8 cellular contexts compared by ENCODE assay signal in genomic region chr10:71767420-71768035, GRCh38. TPM values are rescaled to one million over a fixed set of nuclear protein-coding genes. Genes with fewer than 3 reads are reported as not detected.
DNase-seq lines count a peak whose midpoint lies in the region; ATAC-seq and TF ChIP-seq lines count a peak whose summit lies in the region.

No MANE protein-coding gene starts in this region.

- H3K36me3 ChIP-seq in vagina: no peaks in the 10 kb centered on the region

- H3K9me3 ChIP-seq in vagina: no peaks in the 10 kb centered on the region

- peak overlapping the region; percentile 91 for H3K27ac Mint-ChIP-seq in activated T-cell treated with anti-CD3 and anti-CD28 coated beads, Interleukin-2, amount 50 U/mL, for 72 hours
- peak overlapping the region; percentile 90 for H3K27ac Mint-ChIP-seq in dendritic cell treated with granulocyte-macrophage colony-stimulating factor and Interleukin-4, amounts not matched to agents 40 ng/mL and 50 ng/mL, for 4 days

- H3K27me3 ChIP-seq in vagina: no peaks in the 10 kb centered on the region

- ATAC-seq in activated T-cell treated with anti-CD3 and anti-CD28 coated beads, Interleukin-2, amount 50 U/mL, for 72 hours (replicated peaks in 1 of 2): no peak
- no peak for ATAC-seq in HG02798 (IDR thresholded peaks at IDR 0.05; ENCODE audit: poor library complexity, unreplicated experiment)

- H3K4me3 Mint-ChIP-seq in activated T-cell treated with anti-CD3 and anti-CD28 coated beads, Interleukin-2, amount 50 U/mL, for 72 hours: peak overlapping the region; percentile 69 to 81
- H3K4me3 Mint-ChIP-seq in dendritic cell treated with granulocyte-macrophage colony-stimulating factor and Interleukin-4, amounts not matched to agents 40 ng/mL and 50 ng/mL, for 4 days: peak overlapping the region; percentile 58

- H3K4me3 ChIP-seq in vagina: peak overlapping the region in 1 of 2 donors; percentile 9

- no peak for DNase-seq in activated T-cell treated with anti-CD3 and anti-CD28 coated beads, Interleukin-2, amount 50 U/mL, for 72 hours
- no peak for DNase-seq in activated T-cell treated with anti-CD3 and anti-CD28 coated beads, Interleukin-2, amount 50 U/mL, for 48 hours
- DNase-seq in mucosa of gallbladder (ENCODE audit: low spot score) (peak; percentile 74), vagina (ENCODE audit: extremely low spot score in 2 of 2) (no peak), pons (ENCODE audit: low spot score) (no peak), CD1c-positive myeloid dendritic cell (ENCODE audit: extremely low spot score) (no peak)

- no peaks in the 10 kb centered on the region for H3K27me3 Mint-ChIP-seq in activated T-cell treated with anti-CD3 and anti-CD28 coated beads, Interleukin-2, amount 50 U/mL, for 72 hours (ENCODE audit: low read depth)
- H3K27me3 Mint-ChIP-seq in dendritic cell treated with granulocyte-macrophage colony-stimulating factor and Interleukin-4, amounts not matched to agents 40 ng/mL and 50 ng/mL, for 4 days: no peaks in the 10 kb centered on the region

- intact Hi-C loops in dendritic cell treated with granulocyte-macrophage colony-stimulating factor and Interleukin-4, amounts not matched to agents 40 ng/mL and 50 ng/mL, for 4 days (cut with micrococcal nuclease): loop anchor here (1.0 kb wide), 1 partner anchor 9 kb away; no protein-coding TSS in a partner anchor
- intact Hi-C loops in vagina (cut with DNase I): no loop called here

- no peak for TF ChIP-seq POLR2A in vagina (IDR thresholded peaks at IDR 0.05)

- TF ChIP-seq CTCF in vagina (IDR thresholded peaks at IDR 0.05): no peak

- H3K36me3 Mint-ChIP-seq in activated T-cell treated with anti-CD3 and anti-CD28 coated beads, Interleukin-2, amount 50 U/mL, for 72 hours (ENCODE audit: insufficient read depth in 2 of 2): peaks cover 0 to 9% of the 10 kb centered on the region in 2 donors
- peaks cover 93% of the 10 kb centered on the region for H3K36me3 Mint-ChIP-seq in dendritic cell treated with granulocyte-macrophage colony-stimulating factor and Interleukin-4, amounts not matched to agents 40 ng/mL and 50 ng/mL, for 4 days (ENCODE audit: low read depth)

- peaks cover 99% of the 10 kb centered on the region for H3K4me1 ChIP-seq in vagina

- peaks cover 83% of the 10 kb centered on the region for H3K4me1 Mint-ChIP-seq in activated T-cell treated with anti-CD3 and anti-CD28 coated beads, Interleukin-2, amount 50 U/mL, for 72 hours (ENCODE audit: low read depth)
- peaks cover 89% of the 10 kb centered on the region for H3K4me1 Mint-ChIP-seq in dendritic cell treated with granulocyte-macrophage colony-stimulating factor and Interleukin-4, amounts not matched to agents 40 ng/mL and 50 ng/mL, for 4 days (ENCODE audit: low read depth)

- H3K27ac ChIP-seq in vagina: peak overlapping the region; percentile 99

- no peaks in the 10 kb centered on the region for H3K9me3 Mint-ChIP-seq in activated T-cell treated with anti-CD3 and anti-CD28 coated beads, Interleukin-2, amount 50 U/mL, for 72 hours
- H3K9me3 Mint-ChIP-seq in dendritic cell treated with granulocyte-macrophage colony-stimulating factor and Interleukin-4, amounts not matched to agents 40 ng/mL and 50 ng/mL, for 4 days: no peaks in the 10 kb centered on the region

RNA-seq across cellular contexts. Expression of gene VSIR, which starts 5.8 kb away (rescaled TPM):
- 10 to 100 TPM; 70.1 to 70.5 TPM for total RNA-seq in activated T-cell treated with anti-CD3 and anti-CD28 coated beads, Interleukin-2, amount 50 U/mL, for 72 hours
- total RNA-seq in mucosa of gallbladder (83.9 TPM), vagina (96.5 TPM)

RNA-seq across cellular contexts. Expression of gene C10orf105, which starts 48.0 kb away (rescaled TPM):
- total RNA-seq in activated T-cell treated with anti-CD3 and anti-CD28 coated beads, Interleukin-2, amount 50 U/mL, for 72 hours: under 1 TPM; 0.35 to 0.43 TPM
- 0.06 TPM for total RNA-seq in mucosa of gallbladder
- 0.49 TPM for total RNA-seq in vagina
